Comparison of ENCODE assay signal across 34 cellular contexts in the genomic region with DNA sequence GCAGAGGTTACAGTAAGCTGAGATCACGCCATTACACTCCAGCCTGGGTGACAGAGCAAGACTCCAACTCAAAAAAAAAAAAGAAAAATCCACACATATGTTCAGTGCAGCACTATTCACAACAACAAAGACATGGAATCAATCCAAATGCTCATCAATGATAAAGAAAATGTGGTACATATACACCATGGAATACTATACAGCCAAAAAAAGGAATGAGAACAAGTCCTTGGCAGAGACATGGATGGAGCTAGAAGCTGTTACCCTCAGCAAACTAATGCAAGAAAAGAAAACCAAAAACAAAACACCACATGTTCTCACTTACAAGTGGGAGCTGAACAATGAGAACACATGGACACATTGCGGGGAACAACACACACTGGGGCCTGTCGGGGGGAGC.
"Had no signal": no experiment of that assay in that cellular context is flagged by ENCODE, and none has a peak within 500 bp of the region (broad histone marks: within the 10 kb centered on the region; RNA-seq: fewer than 3 reads in every experiment).

No MANE protein-coding gene starts in this region.

- DNase-seq: Karpas-422, Kasumi-1, MG63, MM.1S, MV-4-11, NCI-H1048, NCI-H1092, NCI-H1092 treated with DMSO at 0.1 percent for 48 hours, NCI-H1105, NCI-H1105 treated with DMSO at 0.1 percent for 48 hours, NCI-H1417, NCI-H1417 treated with DMSO at 0.1 percent for 48 hours, NCI-H1436, NCI-H1436 treated with DMSO at 0.1 percent for 48 hours, NCI-H146, NCI-H1694, NCI-H1694 treated with DMSO at 0.1 percent for 48 hours, NCI-H187, NCI-H187 treated with DMSO at 0.1 percent for 48 hours, NCI-H1930, NCI-H2029, NCI-H2029 treated with DMSO at 0.1 percent for 48 hours, NCI-H2081, NCI-H2081 treated with DMSO at 0.1 percent for 48 hours, NCI-H2107, NCI-H2171, NCI-H2171 treated with DMSO at 0.1 percent for 48 hours, NCI-H2227 treated with DMSO at 0.1 percent for 48 hours, NCI-H226, NCI-H345, NCI-H446, NCI-H446 treated with DMSO at 0.1 percent for 48 hours, NCI-H524 had no signal

- H3K4me3 ChIP-seq: MG63 had no signal

- H3K27ac ChIP-seq: KMS-11 had no signal
